ENCODE assay signal across 23 cellular contexts in the genomic region with DNA sequence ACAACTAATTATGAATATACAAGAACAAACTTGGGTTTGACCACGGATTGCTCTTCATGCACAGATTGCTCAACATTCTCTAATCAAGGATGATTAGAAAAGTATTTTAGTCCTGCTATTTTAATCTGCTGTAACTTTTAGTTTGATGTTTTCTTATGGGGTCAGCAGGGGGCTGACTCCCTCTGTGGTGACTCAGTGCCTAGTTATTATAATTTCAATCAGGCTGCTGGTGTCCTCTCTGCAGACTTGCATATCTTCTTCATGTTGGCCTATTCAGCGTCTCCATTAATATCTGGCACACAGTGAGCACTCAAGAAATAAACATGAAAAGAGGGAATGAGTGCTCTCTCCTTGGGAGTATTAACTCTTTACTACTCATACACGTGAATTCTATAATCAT.
DNase-seq lines count a peak whose midpoint lies in the region; ATAC-seq and TF ChIP-seq lines count a peak whose summit lies in the region.
"Had no signal": no experiment of that assay in that cellular context is flagged by ENCODE, and none has a peak within 500 bp of the region (broad histone marks: within the 10 kb centered on the region; RNA-seq: fewer than 3 reads in every experiment).

No MANE protein-coding gene starts in this region.

- CTCF ChIA-PET in SK-N-SH (lab: Yijun Ruan, JAX), result no interaction called here
- CTCF ChIA-PET in OCI-LY7 (lab: Charles Lee; ENCODE audit: unreplicated experiment), result no interaction called here
- CTCF ChIA-PET in PC-3 (lab: Charles Lee), result no interaction called here

- POLR2A ChIA-PET in SK-N-SH (lab: Yijun Ruan, JAX) (no interaction called here), OCI-LY7 (lab: Charles Lee) (no interaction called here), PC-3 (lab: Charles Lee; ENCODE audit: unreplicated experiment) (no interaction called here)

- DNase-seq in SK-N-SH (no peak), OCI-LY7 (ENCODE audit: low spot score) (peak; percentile 3), smooth muscle cell of the brain vasculature (ENCODE audit: low read depth, low spot score) (peak; percentile 39), NCI-H2081 (lab: John Stamatoyannopoulos, UW) (no peak), PC-3 (no peak)
- DNase-seq: 8988T; CD4-positive, CD25-positive, alpha-beta regulatory T cell; DMS53; HCEC 1CT; MG63; NCI-H1694; NCI-H2029 treated with DMSO at 0.1 percent for 48 hours; NCI-H2227 treated with DMSO at 0.1 percent for 48 hours; NCI-H526 treated with DMSO at 0.1 percent for 48 hours; OCI-M1; SIG-M5 had no signal

- H3K27ac ChIP-seq in SK-N-SH (ENCODE audit: low read depth in 2 of 2, low read length in 1 of 2) (no peak overlapping the region), OCI-LY7 (ENCODE audit: low read depth, low read length, poor library complexity, severe bottlenecking) (no peak overlapping the region), iPS-18a (ENCODE audit: low read length) (no peak overlapping the region), PC-3 (ENCODE audit: low read length) (no peak overlapping the region)
- H3K27ac ChIP-seq: BLaER1, SK-N-MC had no signal

- intact Hi-C loops in OCI-LY7 (cut with micrococcal nuclease; ENCODE audit: unreplicated experiment), result no loop called here
- intact Hi-C loops in PC-3 (cut with micrococcal nuclease), result no loop called here

- H3K27me3 ChIP-seq in SK-N-SH (ENCODE audit: insufficient read depth) (no peaks in the 10 kb centered on the region), iPS-18a (ENCODE audit: control insufficient read depth, insufficient read depth, low read length) (no peaks in the 10 kb centered on the region), PC-3 (ENCODE audit: low read length) (peaks cover 11% of the 10 kb centered on the region; the same call in 1 of the 2 replicates)
- H3K27me3 ChIP-seq: BLaER1, MG63 had no signal

- no peak overlapping the region for H3K9ac ChIP-seq in SK-N-SH
- no peak overlapping the region for H3K9ac ChIP-seq in iPS-18a (ENCODE audit: low read length)
- no peak overlapping the region for H3K9ac ChIP-seq in PC-3 (ENCODE audit: low read length)
- H3K9ac ChIP-seq: BLaER1 had no signal

- ATAC-seq in SK-N-SH treated with all-trans-retinoic acid at 6 μM for 48 hours (peak; percentile 51; the same call in 2 of the 3 replicates), PC-3 (no peak), HG02571 (IDR thresholded peaks at IDR 0.05; ENCODE audit: unreplicated experiment) (no peak)
- ATAC-seq: GM12878, K562 had no signal

- no peaks in the 10 kb centered on the region for H3F3A ChIP-seq in SK-N-SH (replicated peaks; ENCODE audit: insufficient read depth)
- no peaks in the 10 kb centered on the region for H3F3A ChIP-seq in PC-3 (ENCODE audit: low read length, unreplicated experiment)

- H3K9me3 ChIP-seq in SK-N-SH (no peaks in the 10 kb centered on the region), OCI-LY7 (ENCODE audit: low read length) (no peaks in the 10 kb centered on the region), iPS-18a (ENCODE audit: control insufficient read depth, low read depth, low read length) (no peaks in the 10 kb centered on the region), PC-3 (ENCODE audit: low read length) (no peaks in the 10 kb centered on the region)
- H3K9me3 ChIP-seq: BLaER1, MG63 had no signal

- peaks cover 0 to 6% of the 10 kb centered on the region in 2 experiments; a peak in 1 of 4 replicates for H3K4me1 ChIP-seq in SK-N-SH (ENCODE audit: control insufficient read depth in 1 of 2, insufficient read depth in 2 of 2, low read depth in 1 of 2, low read length in 1 of 2)
- no peaks in the 10 kb centered on the region for H3K4me1 ChIP-seq in OCI-LY7 (ENCODE audit: insufficient read depth, low read length, poor library complexity, severe bottlenecking)
- H3K4me1 ChIP-seq in iPS-18a (ENCODE audit: control insufficient read depth, low read depth, low read length), result peaks cover 20% of the 10 kb centered on the region
- H3K4me1 ChIP-seq in PC-3 (ENCODE audit: insufficient read depth, low read length), result no peaks in the 10 kb centered on the region
- H3K4me1 ChIP-seq: BLaER1 had no signal

- H3K79me2 ChIP-seq in SK-N-SH (ENCODE audit: insufficient read depth) (no peaks in the 10 kb centered on the region), OCI-LY7 (ENCODE audit: insufficient read depth, low read depth, low read length) (no peaks in the 10 kb centered on the region), PC-3 (ENCODE audit: low read length) (no peaks in the 10 kb centered on the region)

- no peak for TF ChIP-seq EP300 in SK-N-SH (IDR thresholded peaks at IDR 0.05; ENCODE audit: borderline replicate concordance in 1 of 2, low read depth in 1 of 2, low read length in 1 of 2)

- no TSS peak for BruUV-seq in OCI-LY7 (replicated peaks; lab: Mats Ljungman, UMichigan)
- no TSS peak for BruUV-seq in PC-3 (replicated peaks; lab: Mats Ljungman, UMichigan)

- no peak overlapping the region for H3K4me3 ChIP-seq in SK-N-SH (ENCODE audit: low read depth in 2 of 2, low read length in 1 of 2)
- no peak overlapping the region for H3K4me3 ChIP-seq in OCI-LY7 (ENCODE audit: low read depth, low read length, poor library complexity, severe bottlenecking)
- H3K4me3 ChIP-seq in iPS-18a (ENCODE audit: low read length), result peak overlapping the region; percentile 13
- no peak overlapping the region for H3K4me3 ChIP-seq in PC-3 (ENCODE audit: low read length)
- H3K4me3 ChIP-seq: BLaER1, GM12878, K562, MG63, SK-N-MC had no signal

- no peaks in the 10 kb centered on the region for H3K9me2 ChIP-seq in SK-N-SH
- no peaks in the 10 kb centered on the region for H3K9me2 ChIP-seq in OCI-LY7 (ENCODE audit: insufficient read depth, low read length)
- H3K9me2 ChIP-seq in PC-3 (replicated peaks; ENCODE audit: low read length), result no peaks in the 10 kb centered on the region

- H3K36me3 ChIP-seq in SK-N-SH (replicated peaks in 1 of 2; ENCODE audit: control insufficient read depth in 1 of 2, insufficient read depth in 2 of 2, low read length in 1 of 2), result no peaks in the 10 kb centered on the region
- no peaks in the 10 kb centered on the region for H3K36me3 ChIP-seq in OCI-LY7 (ENCODE audit: insufficient read depth, low read length)
- no peaks in the 10 kb centered on the region for H3K36me3 ChIP-seq in iPS-18a (ENCODE audit: control insufficient read depth, low read depth, low read length)
- no peaks in the 10 kb centered on the region for H3K36me3 ChIP-seq in PC-3 (ENCODE audit: low read depth, low read length)
- H3K36me3 ChIP-seq: BLaER1, MG63 had no signal

- H2AFZ ChIP-seq in SK-N-SH (ENCODE audit: low read depth) (no peak overlapping the region), OCI-LY7 (ENCODE audit: low read length) (no peak overlapping the region), PC-3 (ENCODE audit: low read length) (no peak overlapping the region)

- TF ChIP-seq CTCF in SK-N-SH (IDR thresholded peaks at IDR 0.05) (no peak), OCI-LY7 (conservative IDR thresholded peaks at IDR 0.05; ENCODE audit: low read length) (peak; percentile 31; the same call in 1 of the 2 replicates), PC-3 (conservative IDR thresholded peaks at IDR 0.05; ENCODE audit: low read depth, low read length) (no peak)

- WGBS in SK-N-SH (ENCODE audit: low lambda C conversion rate), result 76% methylated on average over 3 of the region's 3 CpGs

- H3K4me2 ChIP-seq in SK-N-SH (no peak overlapping the region), OCI-LY7 (ENCODE audit: low read length) (no peak overlapping the region), PC-3 (ENCODE audit: low read length) (no peak overlapping the region)
- H3K4me2 ChIP-seq: BLaER1 had no signal

- TF ChIP-seq RAD21 in SK-N-SH (IDR thresholded peaks at IDR 0.05; ENCODE audit: low read length), result no peak

- H4K20me1 ChIP-seq in SK-N-SH (ENCODE audit: insufficient read depth) (no peaks in the 10 kb centered on the region), OCI-LY7 (ENCODE audit: insufficient read depth, low read length) (no peaks in the 10 kb centered on the region), PC-3 (ENCODE audit: low read length) (no peaks in the 10 kb centered on the region)
- H4K20me1 ChIP-seq: BLaER1 had no signal

TF ChIP-seq in SK-N-SH treated with all-trans-retinoic acid at 6 μM for 48 hours, 23 proteins besides CTCF, POLR2A, EP300 and RAD21 (continues in another document):
- TF ChIP-seq ISL1 (CRISPR knock-in tag; IDR thresholded peaks at IDR 0.05), result peak; percentile 43

TF ChIP-seq in SK-N-SH, 30 proteins besides CTCF, POLR2A, EP300 and RAD21 (continues in another document):
- TF ChIP-seq TAF1 (IDR thresholded peaks at IDR 0.05; ENCODE audit: borderline replicate concordance, low read depth, low read length), result no peak
- TF ChIP-seq, protein P1, sequence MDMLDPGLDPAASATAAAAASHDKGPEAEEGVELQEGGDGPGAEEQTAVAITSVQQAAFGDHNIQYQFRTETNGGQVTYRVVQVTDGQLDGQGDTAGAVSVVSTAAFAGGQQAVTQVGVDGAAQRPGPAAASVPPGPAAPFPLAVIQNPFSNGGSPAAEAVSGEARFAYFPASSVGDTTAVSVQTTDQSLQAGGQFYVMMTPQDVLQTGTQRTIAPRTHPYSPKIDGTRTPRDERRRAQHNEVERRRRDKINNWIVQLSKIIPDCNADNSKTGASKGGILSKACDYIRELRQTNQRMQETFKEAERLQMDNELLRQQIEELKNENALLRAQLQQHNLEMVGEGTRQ (IDR thresholded peaks at IDR 0.05; ENCODE audit: borderline replicate concordance, low read depth, low read length), result no peak
- no peak for TF ChIP-seq RFX5 (IDR thresholded peaks at IDR 0.05; ENCODE audit: low read length)
- TF ChIP-seq, protein P2, sequence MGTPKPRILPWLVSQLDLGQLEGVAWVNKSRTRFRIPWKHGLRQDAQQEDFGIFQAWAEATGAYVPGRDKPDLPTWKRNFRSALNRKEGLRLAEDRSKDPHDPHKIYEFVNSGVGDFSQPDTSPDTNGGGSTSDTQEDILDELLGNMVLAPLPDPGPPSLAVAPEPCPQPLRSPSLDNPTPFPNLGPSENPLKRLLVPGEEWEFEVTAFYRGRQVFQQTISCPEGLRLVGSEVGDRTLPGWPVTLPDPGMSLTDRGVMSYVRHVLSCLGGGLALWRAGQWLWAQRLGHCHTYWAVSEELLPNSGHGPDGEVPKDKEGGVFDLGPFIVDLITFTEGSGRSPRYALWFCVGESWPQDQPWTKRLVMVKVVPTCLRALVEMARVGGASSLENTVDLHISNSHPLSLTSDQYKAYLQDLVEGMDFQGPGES (IDR thresholded peaks at IDR 0.05; ENCODE audit: low read depth, low read length), result no peak
- TF ChIP-seq GATA2 (CRISPR knock-in tag; IDR thresholded peaks at IDR 0.05), result no peak

Comparison
In these comparisons a context has a peak if more than half of its experiments do, and no peak if none do; other contexts are left out.
1. DNase-seq: peak in OCI-LY7 (single experiment) and smooth muscle cell of the brain vasculature (single experiment); none in SK-N-SH (single experiment), NCI-H2081 (0 of 2) and PC-3 (single experiment).